In the genomic region with DNA sequence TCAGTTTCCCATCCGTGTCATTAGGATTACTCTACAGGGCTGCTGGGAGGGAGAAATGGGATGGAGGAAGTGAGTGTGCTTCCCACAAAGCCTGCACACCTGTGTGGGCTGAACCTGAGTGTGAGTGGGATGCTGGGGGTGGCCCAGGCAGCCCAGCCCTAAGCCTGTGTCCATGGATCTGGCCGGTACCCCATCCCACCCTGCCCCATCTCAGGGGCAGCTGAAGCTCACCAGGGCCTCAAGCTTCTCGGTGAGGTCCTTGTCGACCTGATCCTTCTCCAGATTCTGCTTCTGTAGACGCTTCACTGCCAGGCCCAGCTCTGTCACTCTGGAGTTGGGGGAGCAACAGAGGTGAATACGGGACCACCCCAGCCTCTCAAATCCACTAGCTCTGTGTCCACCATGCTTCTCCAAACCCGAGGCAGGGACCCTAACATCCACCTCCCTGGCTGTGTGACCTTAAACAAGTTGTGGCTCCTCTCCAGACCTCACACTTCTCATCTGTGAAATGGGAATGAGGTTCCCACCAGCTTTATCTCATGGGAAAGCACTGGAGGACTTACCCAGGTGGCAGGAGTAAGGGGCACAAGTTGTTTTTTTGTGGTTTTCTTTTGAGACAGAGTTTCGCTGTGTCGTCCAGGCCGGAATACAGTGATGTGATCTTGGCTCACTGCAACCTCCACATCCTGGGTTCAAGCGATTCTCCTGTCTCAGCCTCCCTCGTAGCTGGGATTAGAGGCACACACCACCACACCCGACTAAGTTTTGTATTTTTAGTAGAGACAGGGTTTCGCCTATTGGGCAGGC, we compare ENCODE assay signal across 2 cellular contexts. TPM values are rescaled to one million over a fixed set of nuclear protein-coding genes. Genes with fewer than 3 reads are reported as not detected.
"Had no signal": no experiment of that assay in that cellular context is flagged by ENCODE, and none has a peak within 500 bp of the region (broad histone marks: within the 10 kb centered on the region; RNA-seq: fewer than 3 reads in every experiment).

No MANE protein-coding gene starts in this region.

RNA-seq across cellular contexts. Expression of gene RNU1-3, which starts 34.5 kb away (rescaled TPM):
- polyA plus RNA-seq: hepatocyte, psoas muscle had no signal
